Comparison of ENCODE assay signal across 24 cellular contexts in the genomic region with DNA sequence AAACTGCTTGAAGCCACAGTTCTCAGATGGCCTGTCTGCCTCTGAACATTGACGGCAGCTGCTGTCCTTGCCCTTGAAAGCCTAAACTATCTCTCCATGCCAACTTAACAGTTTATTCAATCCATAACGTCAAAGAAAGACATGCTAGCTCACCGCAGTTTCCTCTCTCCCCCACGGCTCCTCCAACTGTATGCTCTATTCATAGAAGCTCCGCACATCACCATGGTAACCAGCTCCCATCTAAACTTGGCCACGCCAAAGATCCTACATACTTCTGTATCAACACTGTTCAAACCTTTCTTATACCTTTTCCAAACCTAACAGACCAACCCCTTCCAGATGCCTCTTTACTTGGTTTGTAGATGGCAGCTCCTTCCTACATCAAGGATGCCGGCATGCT.
"Had no signal": no experiment of that assay in that cellular context is flagged by ENCODE, and none has a peak within 500 bp of the region (broad histone marks: within the 10 kb centered on the region; RNA-seq: fewer than 3 reads in every experiment).

No MANE protein-coding gene starts in this region.

- H3K27ac Mint-ChIP-seq: activated CD4-positive, alpha-beta T cell treated with anti-CD3 and anti-CD28 coated beads for 36 hours; activated CD8-positive, alpha-beta memory T cell treated with anti-CD3 and anti-CD28 coated beads, Interleukin-2, amount 10 ng/mL, durations not matched to agents 7 days and 5 days; activated CD8-positive, alpha-beta T cell treated with anti-CD3 and anti-CD28 coated beads, Interleukin-2, amount 10 ng/mL, durations not matched to agents 7 days and 5 days; activated naive CD4-positive, alpha-beta T cell treated with anti-CD3 and anti-CD28 coated beads, Interleukin-2, amount 50 U/mL, for 24 hours; activated naive CD8-positive, alpha-beta T cell treated with anti-CD3 and anti-CD28 coated beads, Interleukin-2, amount 50 U/mL, for 24 hours; activated T-helper 2 cell treated with anti-CD3 and anti-CD28 coated beads, Interferon-gamma antibody, Interleukin-2, Interleukin-4, amounts not matched to agents 10 μg/mL and 5 μg/mL and 100 μg/mL, durations not matched to agents 14 hours and 24 hours and 36 hours; nephron; T-helper 2 cell treated with Interferon-gamma antibody and Interleukin-4, amounts not matched to agents 5 μg/mL and 100 μg/mL, for 36 hours; type B pancreatic cell had no signal

- H3K4me3 Mint-ChIP-seq: activated CD4-positive, alpha-beta T cell treated with anti-CD3 and anti-CD28 coated beads for 36 hours; activated CD8-positive, alpha-beta memory T cell treated with anti-CD3 and anti-CD28 coated beads, Interleukin-2, amount 10 ng/mL, durations not matched to agents 7 days and 5 days; activated CD8-positive, alpha-beta T cell treated with anti-CD3 and anti-CD28 coated beads, Interleukin-2, amount 10 ng/mL, durations not matched to agents 7 days and 5 days; activated naive CD8-positive, alpha-beta T cell treated with anti-CD3 and anti-CD28 coated beads, Interleukin-2, amount 50 U/mL, for 24 hours; nephron; T-helper 2 cell treated with Interferon-gamma antibody and Interleukin-4, amounts not matched to agents 5 μg/mL and 100 μg/mL, for 36 hours had no signal

- H3K4me3 ChIP-seq: left lung, lung, ovary, psoas muscle, right atrium auricular region, uterus had no signal

- H3K36me3 ChIP-seq: neutrophil, ovary, uterus had no signal

- H3K27ac ChIP-seq: left lung, neutrophil, ovary, psoas muscle, right atrium auricular region, thoracic aorta, uterus had no signal

- H3K4me1 ChIP-seq: left lung, psoas muscle, right atrium auricular region, uterus had no signal

- H3K27me3 Mint-ChIP-seq: activated CD4-positive, alpha-beta T cell treated with anti-CD3 and anti-CD28 coated beads for 36 hours; activated CD8-positive, alpha-beta memory T cell treated with anti-CD3 and anti-CD28 coated beads, Interleukin-2, amount 10 ng/mL, durations not matched to agents 7 days and 5 days; activated naive CD4-positive, alpha-beta T cell treated with anti-CD3 and anti-CD28 coated beads, Interleukin-2, amount 50 U/mL, for 24 hours; activated naive CD8-positive, alpha-beta T cell treated with anti-CD3 and anti-CD28 coated beads, Interleukin-2, amount 50 U/mL, for 24 hours; type B pancreatic cell had no signal

- H3K4me1 Mint-ChIP-seq: activated CD4-positive, alpha-beta T cell treated with anti-CD3 and anti-CD28 coated beads for 36 hours; activated CD8-positive, alpha-beta memory T cell treated with anti-CD3 and anti-CD28 coated beads, Interleukin-2, amount 10 ng/mL, durations not matched to agents 7 days and 5 days; activated naive CD8-positive, alpha-beta T cell treated with anti-CD3 and anti-CD28 coated beads, Interleukin-2, amount 50 U/mL, for 24 hours; nephron had no signal

- ATAC-seq: activated CD4-positive, alpha-beta T cell treated with anti-CD3 and anti-CD28 coated beads for 36 hours; activated CD8-positive, alpha-beta memory T cell treated with anti-CD3 and anti-CD28 coated beads, Interleukin-2, amount 10 ng/mL, durations not matched to agents 7 days and 5 days; activated CD8-positive, alpha-beta T cell treated with anti-CD3 and anti-CD28 coated beads, Interleukin-2, amount 10 ng/mL, durations not matched to agents 7 days and 5 days; activated naive CD8-positive, alpha-beta T cell treated with anti-CD3 and anti-CD28 coated beads, Interleukin-2, amount 50 U/mL, for 24 hours; left lung; psoas muscle had no signal

- DNase-seq: activated CD4-positive, alpha-beta T cell treated with anti-CD3 and anti-CD28 coated beads for 36 hours; activated CD4-positive, CD25-positive, alpha-beta regulatory T cell; activated CD8-positive, alpha-beta memory T cell treated with anti-CD3 and anti-CD28 coated beads, Interleukin-2, amount 10 ng/mL, durations not matched to agents 7 days and 5 days; activated CD8-positive, alpha-beta T cell treated with anti-CD3 and anti-CD28 coated beads, Interleukin-2, amount 10 ng/mL, durations not matched to agents 7 days and 5 days; activated naive CD8-positive, alpha-beta T cell treated with anti-CD3 and anti-CD28 coated beads, Interleukin-2, amount 50 U/mL, for 24 hours; activated T-cell treated with anti-CD3 and anti-CD28 coated beads, Interleukin-2, amount 50 U/mL, for 48 hours; dermis blood vessel endothelial cell; effector CD8-positive, alpha-beta T cell; left lung; ovary; psoas muscle; stimulated activated CD4-positive, alpha-beta T cell treated with anti-CD3 and anti-CD28 coated beads, Interleukin-15, amount 100 ng/mL, for 24 hours; stimulated activated naive CD4-positive, alpha-beta T cell treated with Interleukin-2 at 50 U/mL for 16 hours; T-helper 1 cell; uterus had no signal

- H3K27me3 ChIP-seq: left lung, neutrophil, ovary, right atrium auricular region, uterus had no signal
